15 cellular contexts compared by ENCODE assay signal in the genomic region with DNA sequence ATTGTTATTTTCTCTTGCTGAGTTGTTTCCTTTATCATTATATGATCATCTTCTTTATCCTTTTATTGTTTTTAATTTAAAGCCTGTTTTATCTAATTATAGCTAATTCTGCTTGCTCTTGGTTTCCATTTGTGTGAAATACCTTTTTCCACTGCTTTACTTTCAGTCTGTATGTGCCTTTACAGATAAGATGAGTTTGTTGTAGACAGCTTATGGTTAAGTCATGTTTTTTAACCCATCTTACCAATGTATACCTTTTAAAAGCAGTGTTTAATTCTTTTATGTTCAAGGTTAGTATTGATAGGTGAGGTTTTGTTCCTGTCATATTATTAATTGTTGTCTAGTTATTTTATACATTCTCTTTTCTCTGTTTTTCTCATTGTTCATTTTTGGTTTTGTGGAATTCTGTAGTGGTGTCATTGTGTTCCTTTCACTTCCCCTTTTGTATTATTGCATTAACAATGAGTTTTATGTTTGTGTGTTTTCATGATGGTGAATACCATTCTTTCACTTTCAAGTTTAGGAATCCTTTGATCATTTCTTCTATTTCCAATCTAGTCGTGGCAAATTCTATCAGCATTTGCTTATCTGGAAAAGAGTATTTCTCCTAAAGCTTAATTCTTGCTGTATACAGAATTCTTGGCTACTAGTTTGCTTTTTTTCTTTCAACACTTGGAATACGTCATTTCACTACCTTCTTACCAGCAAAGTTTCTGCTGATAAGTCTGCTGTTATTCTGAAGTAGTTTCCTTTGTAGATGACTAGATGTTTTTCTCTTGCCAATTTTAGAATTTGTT. TPM values are rescaled to one million over a fixed set of nuclear protein-coding genes. Genes with fewer than 3 reads are reported as not detected.
DNase-seq lines count a peak whose midpoint lies in the region; ATAC-seq and TF ChIP-seq lines count a peak whose summit lies in the region.
"Had no signal": no experiment of that assay in that cellular context is flagged by ENCODE, and none has a peak within 500 bp of the region (broad histone marks: within the 10 kb centered on the region; RNA-seq: fewer than 3 reads in every experiment).

No MANE protein-coding gene starts in this region.

- peaks cover 3% of the 10 kb centered on the region for H3K4me1 Mint-ChIP-seq in activated T-cell treated with anti-CD3 and anti-CD28 coated beads, Interleukin-2, amount 50 U/mL, for 4 hours (ENCODE audit: low read depth)

- no peak overlapping the region for H3K4me3 Mint-ChIP-seq in activated T-cell treated with anti-CD3 and anti-CD28 coated beads, Interleukin-2, amount 50 U/mL, for 4 hours

- TF ChIP-seq CTCF in GM13977 (IDR thresholded peaks at IDR 0.05; ENCODE audit: extremely low read depth, insufficient read depth, missing control alignments): no peak
- TF ChIP-seq CTCF in KMS-11 (conservative IDR thresholded peaks at IDR 0.05; ENCODE audit: low read depth, low read length): no peak

- in situ Hi-C loops in GM13977 (cut with MboI; ENCODE audit: low pct_unique_long_range_greater_than_20kb, low sequenced_read_pairs, unreplicated experiment): no loop called here

- ATAC-seq in GM19452 (IDR thresholded peaks at IDR 0.05; ENCODE audit: unreplicated experiment) (peak; percentile 97), HG02938 (IDR thresholded peaks at IDR 0.05; ENCODE audit: unreplicated experiment) (peak; percentile 96)
- no peak for ATAC-seq in activated T-cell treated with anti-CD3 and anti-CD28 coated beads, Interleukin-2, amount 50 U/mL, for 4 hours

- no peaks in the 10 kb centered on the region for H3K9me3 ChIP-seq in effector memory CD4-positive, alpha-beta T cell (ENCODE audit: control insufficient read depth, low read length)
- H3K9me3 ChIP-seq: BLaER1, ovary had no signal

- H4K20me1 ChIP-seq in KMS-11 (ENCODE audit: insufficient read depth): no peaks in the 10 kb centered on the region
- H4K20me1 ChIP-seq: BLaER1 had no signal

- no peaks in the 10 kb centered on the region for H3K36me3 Mint-ChIP-seq in activated T-cell treated with anti-CD3 and anti-CD28 coated beads, Interleukin-2, amount 50 U/mL, for 4 hours (ENCODE audit: insufficient read depth)

- H3K36me3 ChIP-seq in KMS-11 (ENCODE audit: insufficient read depth): no peaks in the 10 kb centered on the region
- no peaks in the 10 kb centered on the region for H3K36me3 ChIP-seq in effector memory CD4-positive, alpha-beta T cell (ENCODE audit: control insufficient read depth, insufficient read depth, low read length)
- H3K36me3 ChIP-seq: BLaER1, ovary had no signal

- H3K4me2 ChIP-seq in KMS-11: peak overlapping the region; percentile 30
- H3K4me2 ChIP-seq: BLaER1 had no signal

- H3K27me3 ChIP-seq in KMS-11 (ENCODE audit: insufficient read depth, low read depth): no peaks in the 10 kb centered on the region
- H3K27me3 ChIP-seq in effector memory CD4-positive, alpha-beta T cell (replicated peaks; ENCODE audit: control insufficient read depth, insufficient read depth, low read length, poor library complexity, severe bottlenecking): no peaks in the 10 kb centered on the region
- H3K27me3 ChIP-seq: BLaER1, ovary had no signal

- H3K27ac ChIP-seq in KMS-11: peak overlapping the region; percentile 7; the same call in 1 of the 2 replicates
- H3K27ac ChIP-seq in effector memory CD4-positive, alpha-beta T cell (ENCODE audit: insufficient read depth, low read length, poor library complexity, severe bottlenecking): no peak overlapping the region
- H3K27ac ChIP-seq: BLaER1, ovary had no signal

- H3K9ac ChIP-seq in KMS-11: no peak overlapping the region
- H3K9ac ChIP-seq: BLaER1 had no signal

- H3K4me1 ChIP-seq in KMS-11 (ENCODE audit: low read depth, poor library complexity, severe bottlenecking): peaks cover 31% of the 10 kb centered on the region
- H3K4me1 ChIP-seq in effector memory CD4-positive, alpha-beta T cell (ENCODE audit: control insufficient read depth, insufficient read depth, low read length, poor library complexity, severe bottlenecking): no peaks in the 10 kb centered on the region
- H3K4me1 ChIP-seq: BLaER1 had no signal

- H3K9me3 Mint-ChIP-seq in activated T-cell treated with anti-CD3 and anti-CD28 coated beads, Interleukin-2, amount 50 U/mL, for 4 hours: peaks cover 19% of the 10 kb centered on the region

- DNase-seq in GM13977 (ENCODE audit: low spot score) (peak; percentile 14), SHP77 treated with DMSO at 0.1 percent for 48 hours (lab: John Stamatoyannopoulos, UW) (no peak), NCI-H748 (lab: John Stamatoyannopoulos, UW; ENCODE audit: unreplicated experiment) (no peak)
- no peak for DNase-seq in activated T-cell treated with anti-CD3 and anti-CD28 coated beads, Interleukin-2, amount 50 U/mL, for 4 hours
- DNase-seq in effector memory CD4-positive, alpha-beta T cell: no peak
- DNase-seq: central memory CD4-positive, alpha-beta T cell; Karpas-422; NCI-H774; ovary; stimulated activated CD4-positive, alpha-beta T cell treated with anti-CD3 and anti-CD28 coated beads, Interleukin-4, amount 100 ng/mL, for 4 hours had no signal

- H3K27me3 Mint-ChIP-seq in activated T-cell treated with anti-CD3 and anti-CD28 coated beads, Interleukin-2, amount 50 U/mL, for 4 hours (ENCODE audit: low read depth): peaks cover 2% of the 10 kb centered on the region

- H2AFZ ChIP-seq in KMS-11 (ENCODE audit: low read depth): no peak overlapping the region

- H3K4me3 ChIP-seq in KMS-11 (IDR thresholded peaks at IDR 0.05; ENCODE audit: insufficient read depth, low read depth, low read length): no peak overlapping the region
- no peak overlapping the region for H3K4me3 ChIP-seq in effector memory CD4-positive, alpha-beta T cell (ENCODE audit: insufficient read depth, low read depth, low read length, poor library complexity, severe bottlenecking)
- H3K4me3 ChIP-seq: BLaER1, ovary had no signal

- no peaks in the 10 kb centered on the region for H3K79me2 ChIP-seq in KMS-11 (ENCODE audit: insufficient read depth, low read depth)

RNA-seq across cellular contexts. Expression of a gene that starts 21.8 kb away (rescaled TPM):
- not detected for total RNA-seq in activated T-cell treated with anti-CD3 and anti-CD28 coated beads, Interleukin-2, amount 50 U/mL, for 4 hours
- total RNA-seq: fibroblast of villous mesenchyme, ovary had no signal

RNA-seq across cellular contexts. Expression of a gene that starts 45.8 kb away (rescaled TPM):
- total RNA-seq in activated T-cell treated with anti-CD3 and anti-CD28 coated beads, Interleukin-2, amount 50 U/mL, for 4 hours: not detected
- total RNA-seq: fibroblast of villous mesenchyme, ovary had no signal

RNA-seq across cellular contexts. Expression of a gene that starts 55.8 kb away (rescaled TPM):
- total RNA-seq in activated T-cell treated with anti-CD3 and anti-CD28 coated beads, Interleukin-2, amount 50 U/mL, for 4 hours: not detected
- total RNA-seq: fibroblast of villous mesenchyme, ovary had no signal

Comparison
In these comparisons a context has a peak if more than half of its experiments do, and no peak if none do; other contexts are left out.
1. ATAC-seq: peak in GM19452 (single experiment) and HG02938 (single experiment); none in activated T-cell treated with anti-CD3 and anti-CD28 coated beads, Interleukin-2, amount 50 U/mL, for 4 hours (0 of 2).